Comparison of ENCODE assay signal across 9 cellular contexts in the genomic region with DNA sequence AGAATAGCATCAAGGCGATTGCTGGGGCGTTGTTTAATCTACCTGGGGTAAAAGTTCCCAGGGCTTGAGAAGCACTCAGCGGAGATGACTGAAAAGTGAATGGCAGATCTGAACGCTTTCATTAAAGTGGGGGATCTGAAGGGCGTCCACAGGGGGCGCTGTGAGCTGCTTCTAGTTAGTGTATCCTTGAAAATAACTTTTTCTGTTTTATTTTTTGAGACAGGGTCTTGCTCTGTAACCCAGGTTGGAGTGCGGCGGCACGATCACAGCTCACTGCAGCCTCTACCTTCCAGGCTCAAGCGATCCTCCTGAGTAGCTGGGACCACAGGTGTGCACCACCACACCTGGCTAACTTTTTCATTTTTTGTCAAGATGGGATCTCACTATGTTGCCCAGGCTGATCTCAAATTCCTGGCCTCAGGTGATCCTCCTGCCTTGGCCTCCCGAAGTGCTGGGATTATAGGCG.
DNase-seq lines count a peak whose midpoint lies in the region; ATAC-seq and TF ChIP-seq lines count a peak whose summit lies in the region.
"Had no signal": no experiment of that assay in that cellular context is flagged by ENCODE, and none has a peak within 500 bp of the region (broad histone marks: within the 10 kb centered on the region; RNA-seq: fewer than 3 reads in every experiment).

No MANE protein-coding gene starts in this region.

- POLR2A ChIA-PET in CD4-positive, alpha-beta memory T cell (lab: Charles Lee; ENCODE audit: partially characterized antibody), result interaction anchor here (0.8 to 1.7 kb wide), 4 partner anchors 9 to 170 kb away, joined by 3 to 4 read pairs (median 4); no protein-coding TSS in a partner anchor

- H3K27me3 ChIP-seq in CD4-positive, alpha-beta memory T cell (ENCODE audit: insufficient read depth, low read length), result no peaks in the 10 kb centered on the region
- no peaks in the 10 kb centered on the region for H3K27me3 ChIP-seq in HL-60 (ENCODE audit: insufficient read depth, poor library complexity, severe bottlenecking)

- H3K27ac ChIP-seq in CD4-positive, alpha-beta memory T cell (ENCODE audit: low read depth, low read length), result no peak overlapping the region
- no peak overlapping the region for H3K27ac ChIP-seq in HL-60 (replicated peaks)

- CTCF ChIA-PET in CD4-positive, alpha-beta memory T cell (lab: Charles Lee; ENCODE audit: partially characterized antibody), result interaction anchor here (0.8 to 1.4 kb wide), 5 partner anchors 11 to 102 kb away, joined by 3 to 4 read pairs (median 3); no protein-coding TSS in a partner anchor

- peaks cover 0 to 6% (median 0%) of the 10 kb centered on the region in 8 donors for H3K9me3 Mint-ChIP-seq in CD4-positive, alpha-beta memory T cell
- H3K9me3 Mint-ChIP-seq in mesothelial cell of epicardium, result no peaks in the 10 kb centered on the region

- ATAC-seq in GM18519 (IDR thresholded peaks at IDR 0.05; ENCODE audit: low FRiP score, unreplicated experiment), result no peak

- H3K27me3 Mint-ChIP-seq in CD4-positive, alpha-beta memory T cell, result no peaks in the 10 kb centered on the region
- no peaks in the 10 kb centered on the region for H3K27me3 Mint-ChIP-seq in mesothelial cell of epicardium (ENCODE audit: low read depth)

- H3K27ac Mint-ChIP-seq in CD4-positive, alpha-beta memory T cell, result peak overlapping the region in 5 of 7 donors; percentile 15 to 79 (median 42)
- H3K27ac Mint-ChIP-seq in mesothelial cell of epicardium, result no peak overlapping the region

- H3K4me3 Mint-ChIP-seq in CD4-positive, alpha-beta memory T cell, result no peak overlapping the region
- no peak overlapping the region for H3K4me3 Mint-ChIP-seq in mesothelial cell of epicardium

- no peaks in the 10 kb centered on the region for H3K4me1 ChIP-seq in CD4-positive, alpha-beta memory T cell (ENCODE audit: insufficient read depth, low read length)

- H3K36me3 Mint-ChIP-seq in CD4-positive, alpha-beta memory T cell, result peaks cover 20 to 26% of the 10 kb centered on the region in 2 donors
- peaks cover 22% of the 10 kb centered on the region for H3K36me3 Mint-ChIP-seq in mesothelial cell of epicardium

- peak in 2 of 5 donors; percentile 33 to 37 for DNase-seq in CD4-positive, alpha-beta memory T cell
- DNase-seq in HL-60 (ENCODE audit: low read depth in 1 of 2, low spot score in 1 of 2) (no peak), mesothelial cell of epicardium (ENCODE audit: low spot score in 2 of 2, unreplicated experiment in 2 of 2) (no peak), retina (no peak), NCI-H524 treated with DMSO at 0.1 percent for 48 hours (lab: John Stamatoyannopoulos, UW) (no peak), GF-D8 (lab: John Stamatoyannopoulos, UW) (no peak)
- peak; percentile 64 to 66 for DNase-seq in activated T-cell treated with anti-CD3 and anti-CD28 coated beads, Interleukin-2, amount 50 U/mL, for 48 hours
- DNase-seq: substantia nigra had no signal

- no peaks in the 10 kb centered on the region for H3K9me3 ChIP-seq in CD4-positive, alpha-beta memory T cell (ENCODE audit: control insufficient read depth in 1 of 2, low read length in 2 of 2)

- peak; percentile 44 for TF ChIP-seq CTCF in HL-60 (IDR thresholded peaks at IDR 0.05; ENCODE audit: insufficient read depth, low read length)
- TF ChIP-seq CTCF in mesothelial cell of epicardium (IDR thresholded peaks at IDR 0.05; ENCODE audit: unreplicated experiment), result peak; percentile 64

- intact Hi-C loops in CD4-positive, alpha-beta memory T cell (cut with micrococcal nuclease), result no loop called here

- peaks cover 38% of the 10 kb centered on the region for H3K36me3 ChIP-seq in CD4-positive, alpha-beta memory T cell (ENCODE audit: insufficient read depth, low read length)

- H3K4me3 ChIP-seq in CD4-positive, alpha-beta memory T cell (ENCODE audit: low read length in 2 of 2), result no peak overlapping the region
- no peak overlapping the region for H3K4me3 ChIP-seq in HL-60 (replicated peaks; ENCODE audit: insufficient read depth, low read length)

- H3K4me1 Mint-ChIP-seq in CD4-positive, alpha-beta memory T cell, result peaks cover 0 to 2% (median 0%) of the 10 kb centered on the region in 4 donors
- no peaks in the 10 kb centered on the region for H3K4me1 Mint-ChIP-seq in mesothelial cell of epicardium

Comparison
In these comparisons a context has a peak if more than half of its experiments do, and no peak if none do; other contexts are left out.
1. DNase-seq: peak in activated T-cell treated with anti-CD3 and anti-CD28 coated beads, Interleukin-2, amount 50 U/mL, for 48 hours (2 of 2); none in HL-60 (0 of 2), mesothelial cell of epicardium (0 of 2), retina (single experiment), NCI-H524 treated with DMSO at 0.1 percent for 48 hours (single experiment) and GF-D8 (single experiment).